1 cellular context compared by ENCODE assay signal in genomic region chr2:9416962-9417316, GRCh38.
TF ChIP-seq lines count a peak whose summit lies in the region.

No MANE protein-coding gene starts in this region.

TF ChIP-seq in WTC11, 78 proteins besides CTCF, POLR2A, EP300 and RAD21 (continued from another document):
- TF ChIP-seq ZNF671 (CRISPR knock-in tag; IDR thresholded peaks at IDR 0.05) (no peak), IRF1 (CRISPR knock-in tag; IDR thresholded peaks at IDR 0.05) (no peak), GTF2I (CRISPR knock-in tag; conservative IDR thresholded peaks at IDR 0.05) (no peak), GRHL2 (CRISPR knock-in tag; IDR thresholded peaks at IDR 0.05; ENCODE audit: insufficient replicate concordance, severe bottlenecking) (no peak), ZNF232 (CRISPR knock-in tag; IDR thresholded peaks at IDR 0.05) (no peak), MXD4 (CRISPR knock-in tag; IDR thresholded peaks at IDR 0.05; ENCODE audit: borderline replicate concordance) (no peak), ELF4 (CRISPR knock-in tag; IDR thresholded peaks at IDR 0.05; ENCODE audit: low read depth) (no peak), STAT6 (CRISPR knock-in tag; conservative IDR thresholded peaks at IDR 0.05; ENCODE audit: low read depth) (no peak), ZNF396 (CRISPR knock-in tag; IDR thresholded peaks at IDR 0.05; ENCODE audit: borderline replicate concordance) (no peak), OVOL2 (CRISPR knock-in tag; IDR thresholded peaks at IDR 0.05; ENCODE audit: borderline replicate concordance) (no peak), ZSCAN18 (CRISPR knock-in tag; IDR thresholded peaks at IDR 0.05) (no peak)
